1 cellular context compared by ENCODE assay signal in the genomic region with DNA sequence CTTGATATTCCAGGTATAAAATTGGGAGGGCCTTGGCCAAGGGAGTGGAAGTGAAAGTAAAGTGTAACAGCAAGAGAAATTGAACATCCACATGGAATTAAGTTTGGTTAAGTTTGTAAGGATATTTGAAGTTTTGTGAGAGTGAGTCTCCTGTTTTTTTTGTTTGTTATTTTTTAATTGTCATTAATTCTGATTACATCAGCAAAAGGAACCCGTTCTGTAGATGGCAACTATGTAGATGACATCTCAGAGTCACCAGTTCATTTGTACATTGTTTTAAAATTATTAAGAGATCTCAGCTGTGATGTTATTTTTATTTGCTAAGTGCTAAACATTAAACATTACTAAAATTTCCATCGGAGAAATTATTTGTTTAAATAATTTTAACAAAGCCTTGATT.
TF ChIP-seq lines count a peak whose summit lies in the region.

No MANE protein-coding gene starts in this region.

TF ChIP-seq in SK-N-SH treated with all-trans-retinoic acid at 6 μM for 48 hours, 23 proteins besides CTCF, POLR2A, EP300 and RAD21 (continued from another document):
- TF ChIP-seq, protein P1, sequence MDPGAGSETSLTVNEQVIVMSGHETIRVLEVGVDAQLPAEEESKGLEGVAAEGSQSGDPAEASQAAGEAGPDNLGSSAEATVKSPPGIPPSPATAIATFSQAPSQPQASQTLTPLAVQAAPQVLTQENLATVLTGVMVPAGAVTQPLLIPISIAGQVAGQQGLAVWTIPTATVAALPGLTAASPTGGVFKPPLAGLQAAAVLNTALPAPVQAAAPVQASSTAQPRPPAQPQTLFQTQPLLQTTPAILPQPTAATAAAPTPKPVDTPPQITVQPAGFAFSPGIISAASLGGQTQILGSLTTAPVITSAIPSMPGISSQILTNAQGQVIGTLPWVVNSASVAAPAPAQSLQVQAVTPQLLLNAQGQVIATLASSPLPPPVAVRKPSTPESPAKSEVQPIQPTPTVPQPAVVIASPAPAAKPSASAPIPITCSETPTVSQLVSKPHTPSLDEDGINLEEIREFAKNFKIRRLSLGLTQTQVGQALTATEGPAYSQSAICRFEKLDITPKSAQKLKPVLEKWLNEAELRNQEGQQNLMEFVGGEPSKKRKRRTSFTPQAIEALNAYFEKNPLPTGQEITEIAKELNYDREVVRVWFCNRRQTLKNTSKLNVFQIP (CRISPR knock-in tag; IDR thresholded peaks at IDR 0.05; ENCODE audit: borderline replicate concordance, low read depth) = no peak
- TF ChIP-seq, protein P2, sequence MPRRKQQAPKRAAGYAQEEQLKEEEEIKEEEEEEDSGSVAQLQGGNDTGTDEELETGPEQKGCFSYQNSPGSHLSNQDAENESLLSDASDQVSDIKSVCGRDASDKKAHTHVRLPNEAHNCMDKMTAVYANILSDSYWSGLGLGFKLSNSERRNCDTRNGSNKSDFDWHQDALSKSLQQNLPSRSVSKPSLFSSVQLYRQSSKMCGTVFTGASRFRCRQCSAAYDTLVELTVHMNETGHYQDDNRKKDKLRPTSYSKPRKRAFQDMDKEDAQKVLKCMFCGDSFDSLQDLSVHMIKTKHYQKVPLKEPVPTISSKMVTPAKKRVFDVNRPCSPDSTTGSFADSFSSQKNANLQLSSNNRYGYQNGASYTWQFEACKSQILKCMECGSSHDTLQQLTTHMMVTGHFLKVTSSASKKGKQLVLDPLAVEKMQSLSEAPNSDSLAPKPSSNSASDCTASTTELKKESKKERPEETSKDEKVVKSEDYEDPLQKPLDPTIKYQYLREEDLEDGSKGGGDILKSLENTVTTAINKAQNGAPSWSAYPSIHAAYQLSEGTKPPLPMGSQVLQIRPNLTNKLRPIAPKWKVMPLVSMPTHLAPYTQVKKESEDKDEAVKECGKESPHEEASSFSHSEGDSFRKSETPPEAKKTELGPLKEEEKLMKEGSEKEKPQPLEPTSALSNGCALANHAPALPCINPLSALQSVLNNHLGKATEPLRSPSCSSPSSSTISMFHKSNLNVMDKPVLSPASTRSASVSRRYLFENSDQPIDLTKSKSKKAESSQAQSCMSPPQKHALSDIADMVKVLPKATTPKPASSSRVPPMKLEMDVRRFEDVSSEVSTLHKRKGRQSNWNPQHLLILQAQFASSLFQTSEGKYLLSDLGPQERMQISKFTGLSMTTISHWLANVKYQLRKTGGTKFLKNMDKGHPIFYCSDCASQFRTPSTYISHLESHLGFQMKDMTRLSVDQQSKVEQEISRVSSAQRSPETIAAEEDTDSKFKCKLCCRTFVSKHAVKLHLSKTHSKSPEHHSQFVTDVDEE (CRISPR knock-in tag; IDR thresholded peaks at IDR 0.05) = no peak
- TF ChIP-seq ARNTL (CRISPR knock-in tag; IDR thresholded peaks at IDR 0.05; ENCODE audit: borderline replicate concordance, low read depth) (no peak), GLIS3 (CRISPR knock-in tag; IDR thresholded peaks at IDR 0.05) (no peak), ZNF565 (CRISPR knock-in tag; conservative IDR thresholded peaks at IDR 0.05; ENCODE audit: low read depth) (no peak), ZFP30 (CRISPR knock-in tag; IDR thresholded peaks at IDR 0.05) (no peak), TCF4 (CRISPR knock-in tag; IDR thresholded peaks at IDR 0.05; ENCODE audit: borderline replicate concordance) (no peak)
- TF ChIP-seq, protein P3, sequence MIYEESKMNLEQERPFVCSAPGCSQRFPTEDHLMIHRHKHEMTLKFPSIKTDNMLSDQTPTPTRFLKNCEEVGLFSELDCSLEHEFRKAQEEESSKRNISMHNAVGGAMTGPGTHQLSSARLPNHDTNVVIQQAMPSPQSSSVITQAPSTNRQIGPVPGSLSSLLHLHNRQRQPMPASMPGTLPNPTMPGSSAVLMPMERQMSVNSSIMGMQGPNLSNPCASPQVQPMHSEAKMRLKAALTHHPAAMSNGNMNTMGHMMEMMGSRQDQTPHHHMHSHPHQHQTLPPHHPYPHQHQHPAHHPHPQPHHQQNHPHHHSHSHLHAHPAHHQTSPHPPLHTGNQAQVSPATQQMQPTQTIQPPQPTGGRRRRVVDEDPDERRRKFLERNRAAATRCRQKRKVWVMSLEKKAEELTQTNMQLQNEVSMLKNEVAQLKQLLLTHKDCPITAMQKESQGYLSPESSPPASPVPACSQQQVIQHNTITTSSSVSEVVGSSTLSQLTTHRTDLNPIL (CRISPR knock-in tag; IDR thresholded peaks at IDR 0.05; ENCODE audit: low read depth) = no peak
